In genomic region chr12:18696971-18697602, GRCh38 we compare ENCODE assay signal across 18 cellular contexts. TPM values are rescaled to one million over a fixed set of nuclear protein-coding genes. Genes with fewer than 3 reads are reported as not detected.
DNase-seq lines count a peak whose midpoint lies in the region; ATAC-seq, FAIRE-seq and TF ChIP-seq lines count a peak whose summit lies in the region.
"Had no signal": no experiment of that assay in that cellular context is flagged by ENCODE, and none has a peak within 500 bp of the region (broad histone marks: within the 10 kb centered on the region; RNA-seq: fewer than 3 reads in every experiment).

No MANE protein-coding gene starts in this region.

- peak; percentile 75 for FAIRE-seq in K562 (lab: Jason Lieb, UNC)
- FAIRE-seq: D721Med had no signal

- ATAC-seq in K562 (peak; percentile 68; the same call in 2 of the 3 replicates), HG03378 (IDR thresholded peaks at IDR 0.05; ENCODE audit: unreplicated experiment) (no peak), GM19324 (IDR thresholded peaks at IDR 0.05; ENCODE audit: low FRiP score, unreplicated experiment) (no peak)
- ATAC-seq: activated CD4-positive, alpha-beta T cell treated with anti-CD3 and anti-CD28 coated beads for 36 hours; gastroesophageal sphincter; Right ventricle myocardium inferior had no signal

- no peak for TF ChIP-seq RAD21 in K562 (CRISPR knock-in tag; conservative IDR thresholded peaks at IDR 0.05 in 1 of 2, IDR thresholded peaks at IDR 0.05 in 1 of 2)

- H3K27me3 ChIP-seq in AG04450 (ENCODE audit: control insufficient read depth, insufficient read depth, low read length) (no peaks in the 10 kb centered on the region), K562 (ENCODE audit: control insufficient read depth in 2 of 2, insufficient read depth in 2 of 2, low read length in 2 of 2) (no peaks in the 10 kb centered on the region)
- H3K27me3 ChIP-seq: gastroesophageal sphincter, neutrophil, spleen had no signal

- H3K4me3 ChIP-seq in AG04450 (ENCODE audit: low read depth, low read length) (no peak overlapping the region), K562 (no peak overlapping the region)
- H3K4me3 ChIP-seq: gastroesophageal sphincter, spleen had no signal

- H3K9ac ChIP-seq in K562 (ENCODE audit: insufficient read depth in 1 of 2, low read depth in 2 of 2, low read length in 2 of 2), result peak overlapping the region in 1 of 2 experiments; percentile 18; a peak in 1 of 4 replicates

- TF ChIP-seq POLR2A in K562 (conservative IDR thresholded peaks at IDR 0.05), result no peak

- H3K9me3 ChIP-seq in AG04450 (ENCODE audit: control insufficient read depth, insufficient read depth, low read length) (no peaks in the 10 kb centered on the region), K562 (replicated peaks; ENCODE audit: control insufficient read depth, insufficient read depth, low read depth, low read length) (no peaks in the 10 kb centered on the region)
- H3K9me3 ChIP-seq: gastroesophageal sphincter, neutrophil, spleen had no signal

- in situ Hi-C loops in K562 (cut with MboI), result no loop called here

- H3K36me3 ChIP-seq in K562 (ENCODE audit: control insufficient read depth, insufficient read depth, low read length), result no peaks in the 10 kb centered on the region
- H3K36me3 ChIP-seq: gastroesophageal sphincter, neutrophil, spleen had no signal

- H3K4me1 ChIP-seq in K562 (replicated peaks in 1 of 2; ENCODE audit: control insufficient read depth in 2 of 2, insufficient read depth in 2 of 2, low read length in 2 of 2), result no peaks in the 10 kb centered on the region
- H3K4me1 ChIP-seq: gastroesophageal sphincter, spleen had no signal

- intact Hi-C loops in K562 (cut with micrococcal nuclease) (no loop called here), posterior cingulate gyrus (cut with DNase I) (no loop called here)

- CTCF ChIA-PET in AG04450 (lab: Charles Lee), result no interaction called here
- CTCF ChIA-PET in K562 (lab: Yijun Ruan, JAX; ENCODE audit: low intra/inter-chr PET ratio), result interaction anchor here (0.7 kb wide), 1 partner anchor 8 kb away, joined by 3 read pairs; no protein-coding TSS in a partner anchor

- DNase-seq in AG04450 (ENCODE audit: low read depth, low spot score) (peak; percentile 13), LHCN-M2 (ENCODE audit: low read depth) (peak; percentile 25), K562 (ENCODE audit: extremely low read depth in 1 of 4, low spot score in 3 of 4) (peak in 3 of 4 experiments; percentile 25 to 45 (median 26)), glomerular visceral epithelial cell (ENCODE audit: extremely low spot score) (peak; percentile 16), NCI-H2171 (lab: John Stamatoyannopoulos, UW) (no peak), posterior cingulate gyrus (no peak)
- DNase-seq: activated CD4-positive, alpha-beta T cell treated with anti-CD3 and anti-CD28 coated beads for 36 hours; NCI-H524 treated with DMSO at 0.1 percent for 48 hours; spleen had no signal

- H3K4me2 ChIP-seq in K562 (ENCODE audit: insufficient read depth, low read length), result no peak overlapping the region

- no peaks in the 10 kb centered on the region for H3K9me1 ChIP-seq in K562 (ENCODE audit: control insufficient read depth, insufficient read depth, low read length)

- H3K79me2 ChIP-seq in K562 (ENCODE audit: control insufficient read depth, insufficient read depth, low read length), result no peaks in the 10 kb centered on the region

- peak overlapping the region; percentile 42 for H2AFZ ChIP-seq in K562 (ENCODE audit: low read depth, low read length)

- no TSS peak for BruUV-seq in K562 (replicated peaks; lab: Mats Ljungman, UMichigan)

- POLR2A ChIA-PET in AG04450 (lab: Yijun Ruan, JAX), result no interaction called here
- POLR2A ChIA-PET in K562 (lab: Yijun Ruan, JAX), result no interaction called here

- TF ChIP-seq CTCF in AG04450 (IDR thresholded peaks at IDR 0.05; ENCODE audit: low read depth, low read length) (no peak), K562 (IDR thresholded peaks at IDR 0.05 in 2 of 3, conservative IDR thresholded peaks at IDR 0.05 in 1 of 3; ENCODE audit: insufficient read depth in 2 of 3, low read depth in 1 of 3, low read length in 3 of 3) (no peak)

- TF ChIP-seq EP300 in K562 (IDR thresholded peaks at IDR 0.05; ENCODE audit: low read length), result peak; percentile 55; the same call in 1 of the 2 replicates

- no peaks in the 10 kb centered on the region for H4K20me1 ChIP-seq in K562 (replicated peaks; ENCODE audit: control insufficient read depth, insufficient read depth, low read length)

- H3K27ac ChIP-seq in AG04450 (ENCODE audit: low read depth, low read length) (no peak overlapping the region), K562 (ENCODE audit: extremely low read depth, low read depth, low read length) (peak overlapping the region; percentile 25; the same call in 2 of the 3 replicates)
- H3K27ac ChIP-seq: gastroesophageal sphincter, neutrophil, spleen had no signal

TF ChIP-seq in K562, 482 proteins besides CTCF, POLR2A, EP300 and RAD21 (continues in another document):
- peak; percentile 73 for TF ChIP-seq SMARCE1 (IDR thresholded peaks at IDR 0.05)
- no peak for TF ChIP-seq PRPF4 (IDR thresholded peaks at IDR 0.05; ENCODE audit: insufficient read depth, low read depth, low read length, poor library complexity, severe bottlenecking)
- no peak for TF ChIP-seq ZNF431 (CRISPR knock-in tag; IDR thresholded peaks at IDR 0.05)
- no peak for TF ChIP-seq HNRNPH1 (optimal IDR thresholded peaks at IDR 0.05; ENCODE audit: low read depth, low read length)
- TF ChIP-seq SRSF3 (IDR thresholded peaks at IDR 0.05; ENCODE audit: insufficient read depth, low read length), result no peak
- no peak for TF ChIP-seq BRF1 (IDR thresholded peaks at IDR 0.05; ENCODE audit: borderline replicate concordance, extremely low read depth, insufficient read length)
- no peak for TF ChIP-seq HMG20B (CRISPR knock-in tag; IDR thresholded peaks at IDR 0.05)

RNA-seq across cellular contexts. Expression of gene PLCZ1, which starts 40.7 kb away (rescaled TPM):
- polyA plus RNA-seq in AG04450 (2011; rRNA removed) (not detected in 2 replicates), K562 (2011; rRNA removed) (not detected in 2 replicates), K562 (2014; fragmentation: Illumina TruSeq; extraction: Trizol) (not detected in 2 replicates), K562 (2014; fragmentation: Nextera tagmentation; extraction: Ambion mirVana) (not detected), K562 (2014; rRNA removed) (not detected in 2 replicates)
- polyA minus RNA-seq in AG04450 (2011; rRNA and poly(A)+ RNA removed), result 0.13 TPM in 1 of 2 replicates, not detected in the other
- total RNA-seq in LHCN-M2 (2014; rRNA removed) (not detected in 2 replicates), K562 (2014; rRNA removed) (not detected in 2 replicates), K562 (2014; rRNA removed; fragmentation: Illumina TruSeq; extraction: Trizol) (not detected in 2 replicates), K562 (2015; rRNA removed; fragmentation: Illumina TruSeq; extraction: Trizol) (not detected in 2 replicates), K562 (2021) (not detected in 2 replicates)
- polyA plus RNA-seq in LHCN-M2 (2012), result not detected
- total RNA-seq in K562 (2011; cell fraction: chromatin; rRNA removed; ENCODE audit: low replicate concordance), result not detected in 2 replicates
- total RNA-seq in K562 (2011; cell fraction: nucleolus; rRNA removed), result not detected in 2 replicates
- not detected in 2 replicates for total RNA-seq in K562 (2011; cell fraction: nucleoplasm; rRNA removed)
- not detected in 2 replicates for polyA plus RNA-seq in K562 (2011; cell fraction: cytosol; rRNA removed)
- polyA plus RNA-seq in K562 (2011; cell fraction: nucleus; rRNA removed), result 0.66 TPM in 1 of 2 replicates, not detected in the other
- polyA plus RNA-seq in K562 (2012), result not detected in 2 replicates
- 0.75 TPM in 1 of 2 replicates, not detected in the other for polyA minus RNA-seq in K562 (2011; rRNA and poly(A)+ RNA removed)
- not detected in 2 replicates for polyA minus RNA-seq in K562 (2011; cell fraction: cytosol; rRNA and poly(A)+ RNA removed)
- polyA minus RNA-seq in K562 (2011; cell fraction: nucleus; rRNA and poly(A)+ RNA removed), result not detected in 2 replicates
- total RNA-seq: activated CD4-positive, alpha-beta T cell treated with anti-CD3 and anti-CD28 coated beads for 36 hours; dermis microvascular lymphatic vessel endothelial cell; Right ventricle myocardium inferior; spleen; T-helper 2 cell treated with Interferon-gamma antibody and Interleukin-4, amounts not matched to agents 100 ng/mL and 5 ng/mL, for 36 hours had no signal
- polyA plus RNA-seq: adipose tissue, spleen had no signal

RNA-seq across cellular contexts. Expression of gene CAPZA3, which starts 40.8 kb away (rescaled TPM):
- polyA plus RNA-seq in AG04450 (2011; rRNA removed), result not detected in 2 replicates
- not detected in 2 replicates for polyA minus RNA-seq in AG04450 (2011; rRNA and poly(A)+ RNA removed)
- total RNA-seq in LHCN-M2 (2014; rRNA removed), result not detected in 2 replicates
- not detected for polyA plus RNA-seq in LHCN-M2 (2012)
- total RNA-seq in K562 (2011; cell fraction: chromatin; rRNA removed; ENCODE audit: low replicate concordance), result not detected in 2 replicates
- total RNA-seq in K562 (2011; cell fraction: nucleolus; rRNA removed), result not detected in 2 replicates
- not detected in 2 replicates for total RNA-seq in K562 (2011; cell fraction: nucleoplasm; rRNA removed)
- total RNA-seq in K562 (2014; rRNA removed), result not detected in 2 replicates
- total RNA-seq in K562 (2014; rRNA removed; fragmentation: Illumina TruSeq; extraction: Trizol), result not detected in 2 replicates
- not detected in 2 replicates for total RNA-seq in K562 (2015; rRNA removed; fragmentation: Illumina TruSeq; extraction: Trizol)
- total RNA-seq in K562 (2021), result not detected in 2 replicates
- not detected in 2 replicates for polyA plus RNA-seq in K562 (2011; rRNA removed)
- polyA plus RNA-seq in K562 (2011; cell fraction: cytosol; rRNA removed), result not detected in 2 replicates
- not detected in 2 replicates for polyA plus RNA-seq in K562 (2011; cell fraction: nucleus; rRNA removed)
- polyA plus RNA-seq in K562 (2012), result not detected in 2 replicates
- polyA plus RNA-seq in K562 (2014; fragmentation: Illumina TruSeq; extraction: Trizol), result not detected in 2 replicates
- not detected for polyA plus RNA-seq in K562 (2014; fragmentation: Nextera tagmentation; extraction: Ambion mirVana)
- not detected in 2 replicates for polyA plus RNA-seq in K562 (2014; rRNA removed)
- not detected in 2 replicates for polyA minus RNA-seq in K562 (2011; rRNA and poly(A)+ RNA removed)
- not detected in 2 replicates for polyA minus RNA-seq in K562 (2011; cell fraction: cytosol; rRNA and poly(A)+ RNA removed)
- polyA minus RNA-seq in K562 (2011; cell fraction: nucleus; rRNA and poly(A)+ RNA removed), result not detected in 2 replicates
- total RNA-seq: activated CD4-positive, alpha-beta T cell treated with anti-CD3 and anti-CD28 coated beads for 36 hours; dermis microvascular lymphatic vessel endothelial cell; gastroesophageal sphincter; Right ventricle myocardium inferior; spleen; T-helper 2 cell treated with Interferon-gamma antibody and Interleukin-4, amounts not matched to agents 100 ng/mL and 5 ng/mL, for 36 hours had no signal
- polyA plus RNA-seq: adipose tissue, spleen had no signal

Comparison
In these comparisons a context has a peak if more than half of its experiments do, and no peak if none do; other contexts are left out.
1. DNase-seq: peak in AG04450 (single experiment), LHCN-M2 (single experiment), K562 (3 of 4) and glomerular visceral epithelial cell (single experiment); none in NCI-H2171 (single experiment) and posterior cingulate gyrus (0 of 10).